In genomic region chr13:56706485-56706884, GRCh38 we compare ENCODE assay signal across 20 cellular contexts.
DNase-seq lines count a peak whose midpoint lies in the region; ATAC-seq and TF ChIP-seq lines count a peak whose summit lies in the region.
"Had no signal": no experiment of that assay in that cellular context is flagged by ENCODE, and none has a peak within 500 bp of the region (broad histone marks: within the 10 kb centered on the region; RNA-seq: fewer than 3 reads in every experiment).

No MANE protein-coding gene starts in this region.

- BruUV-seq in PC-3 (replicated peaks; lab: Mats Ljungman, UMichigan) = no TSS peak

- H3K4me2 ChIP-seq in PC-3 (ENCODE audit: low read length) (no peak overlapping the region), Karpas-422 (ENCODE audit: low read depth, low read length, poor library complexity, severe bottlenecking) (no peak overlapping the region)
- H3K4me2 ChIP-seq: A549; BLaER1 treated with 17β-estradiol and CSF1 and Interleukin-3, amounts not matched to agents 10 nM and 100 nM had no signal

- ATAC-seq in PC-3 = peak; percentile 77
- no peak for ATAC-seq in HG03354 (IDR thresholded peaks at IDR 0.05; ENCODE audit: poor library complexity, severe bottlenecking, unreplicated experiment)
- ATAC-seq: A549 had no signal

- intact Hi-C loops in PC-3 (cut with micrococcal nuclease) = no loop called here

- no peaks in the 10 kb centered on the region for H3F3A ChIP-seq in PC-3 (ENCODE audit: low read length, unreplicated experiment)

- POLR2A ChIA-PET in PC-3 (lab: Charles Lee; ENCODE audit: unreplicated experiment) = interaction anchor here (0.6 kb wide), 1 partner anchor 32 kb away, joined by 3 read pairs; no protein-coding TSS in a partner anchor

- H3K9ac ChIP-seq in PC-3 (ENCODE audit: low read length) = no peak overlapping the region
- no peak overlapping the region for H3K9ac ChIP-seq in Karpas-422 (ENCODE audit: low read length)
- H3K9ac ChIP-seq: BLaER1 treated with 17β-estradiol and CSF1 and Interleukin-3, amounts not matched to agents 10 nM and 100 nM had no signal

- H3K4me1 ChIP-seq in PC-3 (ENCODE audit: insufficient read depth, low read length) (no peaks in the 10 kb centered on the region), Karpas-422 (ENCODE audit: low read length) (no peaks in the 10 kb centered on the region)
- H3K4me1 ChIP-seq: A549; BE2C; BLaER1 treated with 17β-estradiol and CSF1 and Interleukin-3, amounts not matched to agents 10 nM and 100 nM; HAP-1 had no signal

- CTCF ChIA-PET in PC-3 (lab: Charles Lee) = no interaction called here

- H3K27me3 ChIP-seq in PC-3 (ENCODE audit: low read length) (no peaks in the 10 kb centered on the region), Karpas-422 (ENCODE audit: low read length) (no peaks in the 10 kb centered on the region)
- H3K27me3 ChIP-seq: BE2C; BLaER1 treated with 17β-estradiol and CSF1 and Interleukin-3, amounts not matched to agents 10 nM and 100 nM had no signal

- H3K36me3 ChIP-seq in PC-3 (ENCODE audit: low read depth, low read length) (no peaks in the 10 kb centered on the region), Karpas-422 (ENCODE audit: insufficient read depth, low read length) (no peaks in the 10 kb centered on the region)
- H3K36me3 ChIP-seq: BE2C; BLaER1 treated with 17β-estradiol and CSF1 and Interleukin-3, amounts not matched to agents 10 nM and 100 nM; HAP-1 had no signal

- DNase-seq in NCI-H146 (lab: John Stamatoyannopoulos, UW) (peak; percentile 6), NCI-H69 (lab: John Stamatoyannopoulos, UW) (peak; percentile 20), PC-3 (peak; percentile 10), Karpas-422 (no peak), NCI-H345 (lab: John Stamatoyannopoulos, UW) (no peak)
- DNase-seq: 8988T; ACHN; AML-193; BE2C; CD4-positive, alpha-beta T cell; CD8-positive, alpha-beta memory T cell; DMS53; DMS79 treated with DMSO at 0.1 percent for 48 hours; GF-D8; GOT3; HFFc6 had no signal

- H3K9me2 ChIP-seq in PC-3 (replicated peaks; ENCODE audit: low read length) (no peaks in the 10 kb centered on the region), Karpas-422 (replicated peaks; ENCODE audit: insufficient read depth, low read length) (no peaks in the 10 kb centered on the region)

- H3K4me3 ChIP-seq in PC-3 (ENCODE audit: low read length) = no peak overlapping the region
- no peak overlapping the region for H3K4me3 ChIP-seq in Karpas-422 (ENCODE audit: low read length)
- H3K4me3 ChIP-seq: A549; BLaER1 treated with 17β-estradiol and CSF1 and Interleukin-3, amounts not matched to agents 10 nM and 100 nM; HAP-1 had no signal

- H4K20me1 ChIP-seq in PC-3 (ENCODE audit: low read length) (no peaks in the 10 kb centered on the region), Karpas-422 (ENCODE audit: insufficient read depth, low read depth, low read length) (no peaks in the 10 kb centered on the region)
- H4K20me1 ChIP-seq: BLaER1 treated with 17β-estradiol and CSF1 and Interleukin-3, amounts not matched to agents 10 nM and 100 nM had no signal

- TF ChIP-seq CTCF in PC-3 (conservative IDR thresholded peaks at IDR 0.05; ENCODE audit: low read depth, low read length) = no peak

- H3K79me2 ChIP-seq in PC-3 (ENCODE audit: low read length) = no peaks in the 10 kb centered on the region
- no peaks in the 10 kb centered on the region for H3K79me2 ChIP-seq in Karpas-422 (ENCODE audit: low read length)

- H3K9me3 ChIP-seq in PC-3 (ENCODE audit: low read length) (no peaks in the 10 kb centered on the region), Karpas-422 (ENCODE audit: low read length) (peaks cover 36% of the 10 kb centered on the region)
- H3K9me3 ChIP-seq: A549; BE2C; BLaER1 treated with 17β-estradiol and CSF1 and Interleukin-3, amounts not matched to agents 10 nM and 100 nM; HAP-1 had no signal

- H3K27ac ChIP-seq in PC-3 (ENCODE audit: low read length) = no peak overlapping the region
- no peak overlapping the region for H3K27ac ChIP-seq in Karpas-422 (ENCODE audit: low read length)
- H3K27ac ChIP-seq: A549; BLaER1 treated with 17β-estradiol and CSF1 and Interleukin-3, amounts not matched to agents 10 nM and 100 nM had no signal

- H2AFZ ChIP-seq in PC-3 (ENCODE audit: low read length) (no peak overlapping the region), Karpas-422 (ENCODE audit: low read length) (no peak overlapping the region)

Comparison
In these comparisons a context has a peak if more than half of its experiments do, and no peak if none do; other contexts are left out.
1. DNase-seq: peak in NCI-H146 (single experiment), NCI-H69 (single experiment) and PC-3 (single experiment); none in Karpas-422 (single experiment) and NCI-H345 (single experiment).